1 cellular context compared by ENCODE assay signal in the genomic region with DNA sequence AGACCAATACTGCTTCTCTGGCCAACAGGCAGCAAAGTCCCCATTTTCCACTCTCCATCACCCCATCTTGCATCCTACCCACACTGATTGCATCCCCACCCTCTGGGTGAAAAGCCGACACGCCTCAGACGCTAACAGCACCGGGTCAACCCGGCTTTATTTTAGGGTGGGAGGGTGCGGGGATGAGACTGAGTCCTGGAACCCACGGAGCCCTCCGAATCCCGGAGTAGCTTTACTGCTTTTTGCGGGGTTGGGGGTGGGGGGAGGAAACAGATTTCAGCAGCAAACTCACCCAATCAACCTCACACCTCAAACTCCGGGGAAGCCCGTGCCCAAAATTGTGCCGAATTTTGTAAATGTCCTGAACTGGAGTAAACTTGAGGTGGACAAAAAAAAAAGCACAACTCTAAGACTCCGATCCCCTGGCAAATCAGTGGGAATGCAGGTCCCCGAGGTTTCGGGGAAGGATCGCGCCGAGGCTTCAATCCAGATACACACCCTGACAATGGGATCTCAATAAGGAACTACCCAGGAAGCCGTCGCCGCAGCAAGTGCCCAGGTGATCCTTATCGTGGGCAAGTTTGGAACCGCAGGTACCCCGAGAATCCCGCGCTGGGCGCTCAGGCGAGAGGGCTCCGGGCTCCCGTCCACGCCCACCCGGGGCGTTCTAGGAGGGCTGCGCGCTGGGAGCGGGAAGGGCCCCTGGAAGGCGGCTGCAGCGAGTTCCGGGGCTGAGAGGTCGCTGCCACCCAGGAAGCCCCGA.
TF ChIP-seq lines count a peak whose summit lies in the region.

No MANE protein-coding gene starts in this region.

TF ChIP-seq in K562, 482 proteins besides CTCF, POLR2A, EP300 and RAD21 (continued from another document):
- TF ChIP-seq, protein P1, sequence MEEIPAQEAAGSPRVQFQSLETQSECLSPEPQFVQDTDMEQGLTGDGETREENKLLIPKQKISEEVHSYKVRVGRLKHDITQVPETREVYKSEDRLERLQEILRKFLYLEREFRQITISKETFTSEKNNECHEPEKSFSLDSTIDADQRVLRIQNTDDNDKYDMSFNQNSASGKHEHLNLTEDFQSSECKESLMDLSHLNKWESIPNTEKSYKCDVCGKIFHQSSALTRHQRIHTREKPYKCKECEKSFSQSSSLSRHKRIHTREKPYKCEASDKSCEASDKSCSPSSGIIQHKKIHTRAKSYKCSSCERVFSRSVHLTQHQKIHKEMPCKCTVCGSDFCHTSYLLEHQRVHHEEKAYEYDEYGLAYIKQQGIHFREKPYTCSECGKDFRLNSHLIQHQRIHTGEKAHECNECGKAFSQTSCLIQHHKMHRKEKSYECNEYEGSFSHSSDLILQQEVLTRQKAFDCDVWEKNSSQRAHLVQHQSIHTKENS (CRISPR knock-in tag; IDR thresholded peaks at IDR 0.05) = no peak
- TF ChIP-seq, protein P2, sequence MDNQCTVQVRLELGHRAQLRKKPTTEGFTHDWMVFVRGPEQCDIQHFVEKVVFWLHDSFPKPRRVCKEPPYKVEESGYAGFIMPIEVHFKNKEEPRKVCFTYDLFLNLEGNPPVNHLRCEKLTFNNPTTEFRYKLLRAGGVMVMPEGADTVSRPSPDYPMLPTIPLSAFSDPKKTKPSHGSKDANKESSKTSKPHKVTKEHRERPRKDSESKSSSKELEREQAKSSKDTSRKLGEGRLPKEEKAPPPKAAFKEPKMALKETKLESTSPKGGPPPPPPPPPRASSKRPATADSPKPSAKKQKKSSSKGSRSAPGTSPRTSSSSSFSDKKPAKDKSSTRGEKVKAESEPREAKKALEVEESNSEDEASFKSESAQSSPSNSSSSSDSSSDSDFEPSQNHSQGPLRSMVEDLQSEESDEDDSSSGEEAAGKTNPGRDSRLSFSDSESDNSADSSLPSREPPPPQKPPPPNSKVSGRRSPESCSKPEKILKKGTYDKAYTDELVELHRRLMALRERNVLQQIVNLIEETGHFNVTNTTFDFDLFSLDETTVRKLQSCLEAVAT (IDR thresholded peaks at IDR 0.05) = no peak
- TF ChIP-seq ZBTB7A (IDR thresholded peaks at IDR 0.05; ENCODE audit: borderline replicate concordance, control insufficient read depth, low read depth, low read length) = no peak
- TF ChIP-seq HDAC1 (IDR thresholded peaks at IDR 0.05) = 0 out of 4 replicates have a peak, but pooled peaks of 1 of the 2 experiments have one; percentile 44
- no peak for TF ChIP-seq GATAD2B (IDR thresholded peaks at IDR 0.05; ENCODE audit: borderline replicate concordance)
- TF ChIP-seq, protein P3, sequence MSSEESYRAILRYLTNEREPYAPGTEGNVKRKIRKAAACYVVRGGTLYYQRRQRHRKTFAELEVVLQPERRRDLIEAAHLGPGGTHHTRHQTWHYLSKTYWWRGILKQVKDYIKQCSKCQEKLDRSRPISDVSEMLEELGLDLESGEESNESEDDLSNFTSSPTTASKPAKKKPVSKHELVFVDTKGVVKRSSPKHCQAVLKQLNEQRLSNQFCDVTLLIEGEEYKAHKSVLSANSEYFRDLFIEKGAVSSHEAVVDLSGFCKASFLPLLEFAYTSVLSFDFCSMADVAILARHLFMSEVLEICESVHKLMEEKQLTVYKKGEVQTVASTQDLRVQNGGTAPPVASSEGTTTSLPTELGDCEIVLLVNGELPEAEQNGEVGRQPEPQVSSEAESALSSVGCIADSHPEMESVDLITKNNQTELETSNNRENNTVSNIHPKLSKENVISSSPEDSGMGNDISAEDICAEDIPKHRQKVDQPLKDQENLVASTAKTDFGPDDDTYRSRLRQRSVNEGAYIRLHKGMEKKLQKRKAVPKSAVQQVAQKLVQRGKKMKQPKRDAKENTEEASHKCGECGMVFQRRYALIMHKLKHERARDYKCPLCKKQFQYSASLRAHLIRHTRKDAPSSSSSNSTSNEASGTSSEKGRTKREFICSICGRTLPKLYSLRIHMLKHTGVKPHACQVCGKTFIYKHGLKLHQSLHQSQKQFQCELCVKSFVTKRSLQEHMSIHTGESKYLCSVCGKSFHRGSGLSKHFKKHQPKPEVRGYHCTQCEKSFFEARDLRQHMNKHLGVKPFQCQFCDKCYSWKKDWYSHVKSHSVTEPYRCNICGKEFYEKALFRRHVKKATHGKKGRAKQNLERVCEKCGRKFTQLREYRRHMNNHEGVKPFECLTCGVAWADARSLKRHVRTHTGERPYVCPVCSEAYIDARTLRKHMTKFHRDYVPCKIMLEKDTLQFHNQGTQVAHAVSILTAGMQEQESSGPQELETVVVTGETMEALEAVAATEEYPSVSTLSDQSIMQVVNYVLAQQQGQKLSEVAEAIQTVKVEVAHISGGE (CRISPR knock-in tag; IDR thresholded peaks at IDR 0.05) = peak in 1 of 3 experiments; percentile 22; a peak in 1 of 6 replicates
- TF ChIP-seq, protein P4, sequence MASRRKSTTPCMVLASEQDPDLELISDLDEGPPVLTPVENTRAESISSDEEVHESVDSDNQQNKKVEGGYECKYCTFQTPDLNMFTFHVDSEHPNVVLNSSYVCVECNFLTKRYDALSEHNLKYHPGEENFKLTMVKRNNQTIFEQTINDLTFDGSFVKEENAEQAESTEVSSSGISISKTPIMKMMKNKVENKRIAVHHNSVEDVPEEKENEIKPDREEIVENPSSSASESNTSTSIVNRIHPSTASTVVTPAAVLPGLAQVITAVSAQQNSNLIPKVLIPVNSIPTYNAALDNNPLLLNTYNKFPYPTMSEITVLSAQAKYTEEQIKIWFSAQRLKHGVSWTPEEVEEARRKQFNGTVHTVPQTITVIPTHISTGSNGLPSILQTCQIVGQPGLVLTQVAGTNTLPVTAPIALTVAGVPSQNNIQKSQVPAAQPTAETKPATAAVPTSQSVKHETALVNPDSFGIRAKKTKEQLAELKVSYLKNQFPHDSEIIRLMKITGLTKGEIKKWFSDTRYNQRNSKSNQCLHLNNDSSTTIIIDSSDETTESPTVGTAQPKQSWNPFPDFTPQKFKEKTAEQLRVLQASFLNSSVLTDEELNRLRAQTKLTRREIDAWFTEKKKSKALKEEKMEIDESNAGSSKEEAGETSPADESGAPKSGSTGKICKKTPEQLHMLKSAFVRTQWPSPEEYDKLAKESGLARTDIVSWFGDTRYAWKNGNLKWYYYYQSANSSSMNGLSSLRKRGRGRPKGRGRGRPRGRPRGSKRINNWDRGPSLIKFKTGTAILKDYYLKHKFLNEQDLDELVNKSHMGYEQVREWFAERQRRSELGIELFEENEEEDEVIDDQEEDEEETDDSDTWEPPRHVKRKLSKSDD (conservative IDR thresholded peaks at IDR 0.05; ENCODE audit: low read length) = no peak
- TF ChIP-seq MAZ (CRISPR knock-in tag; conservative IDR thresholded peaks at IDR 0.05 in 1 of 2, IDR thresholded peaks at IDR 0.05 in 1 of 2) = peak in 1 of 2 experiments; percentile 34; a peak in 1 of 4 replicates
- 0 out of 2 replicates have a peak, but pooled peaks have one; percentile 13 for TF ChIP-seq L3MBTL2 (IDR thresholded peaks at IDR 0.05)
- TF ChIP-seq ELF4 (CRISPR knock-in tag; IDR thresholded peaks at IDR 0.05) = no peak
- peak; percentile 29 for TF ChIP-seq SAP30 (IDR thresholded peaks at IDR 0.05; ENCODE audit: borderline replicate concordance, insufficient read depth, low read depth, low read length, poor library complexity, severe bottlenecking)
- peak; percentile 5 for TF ChIP-seq RBBP5 (IDR thresholded peaks at IDR 0.05; ENCODE audit: borderline replicate concordance, insufficient read depth, low read length, poor library complexity, severe bottlenecking)
- no peak for TF ChIP-seq POU5F1 (IDR thresholded peaks at IDR 0.05; ENCODE audit: borderline replicate concordance, low read depth, low read length, partially characterized antibody)
- TF ChIP-seq, protein P5, sequence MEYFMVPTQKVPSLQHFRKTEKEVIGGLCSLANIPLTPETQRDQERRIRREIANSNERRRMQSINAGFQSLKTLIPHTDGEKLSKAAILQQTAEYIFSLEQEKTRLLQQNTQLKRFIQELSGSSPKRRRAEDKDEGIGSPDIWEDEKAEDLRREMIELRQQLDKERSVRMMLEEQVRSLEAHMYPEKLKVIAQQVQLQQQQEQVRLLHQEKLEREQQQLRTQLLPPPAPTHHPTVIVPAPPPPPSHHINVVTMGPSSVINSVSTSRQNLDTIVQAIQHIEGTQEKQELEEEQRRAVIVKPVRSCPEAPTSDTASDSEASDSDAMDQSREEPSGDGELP (CRISPR knock-in tag; IDR thresholded peaks at IDR 0.05; ENCODE audit: borderline replicate concordance) = peak; percentile 28; the same call in 1 of the 2 replicates
- TF ChIP-seq CHD2 (IDR thresholded peaks at IDR 0.05; ENCODE audit: low read depth, low read length) = peak; percentile 65; the same call in 1 of the 2 replicates
- no peak for TF ChIP-seq HMG20B (CRISPR knock-in tag; IDR thresholded peaks at IDR 0.05)
